In the genomic region with DNA sequence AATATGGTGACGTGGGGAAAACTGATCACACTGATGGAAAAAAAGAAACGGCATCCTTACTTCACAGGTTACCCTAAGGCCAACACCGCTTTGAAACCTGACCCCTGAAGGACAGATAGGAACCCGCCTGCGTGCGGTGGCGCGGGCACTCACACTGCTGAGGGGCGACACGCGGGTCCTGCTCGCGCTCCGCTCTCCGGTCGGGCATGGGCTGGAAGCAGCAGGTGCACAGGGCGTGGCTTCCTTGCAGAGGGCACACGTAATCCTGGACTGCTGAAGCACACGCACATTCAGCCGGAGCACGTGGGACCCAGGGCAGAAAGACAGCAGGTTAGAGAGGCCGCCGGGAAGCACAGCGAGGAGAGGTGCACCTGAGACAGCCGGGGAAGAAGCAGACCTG, we compare ENCODE assay signal across 20 cellular contexts.
"Had no signal": no experiment of that assay in that cellular context is flagged by ENCODE, and none has a peak within 500 bp of the region (broad histone marks: within the 10 kb centered on the region; RNA-seq: fewer than 3 reads in every experiment).

No MANE protein-coding gene starts in this region.

- H3K27ac ChIP-seq: brain microvascular endothelial cell, cardiac muscle cell, SK-N-MC, VCaP had no signal

- H3K27ac Mint-ChIP-seq: activated naive CD4-positive, alpha-beta T cell treated with anti-CD3 and anti-CD28 coated beads for 36 hours; T-cell had no signal

- H3K9me3 Mint-ChIP-seq: activated naive CD4-positive, alpha-beta T cell treated with anti-CD3 and anti-CD28 coated beads for 36 hours; activated naive CD8-positive, alpha-beta T cell treated with anti-CD3 and anti-CD28 coated beads for 36 hours; activated T-cell treated with anti-CD3 and anti-CD28 coated beads, Interleukin-2, amount 50 U/mL, for 4 hours; T-cell had no signal

- H3K4me3 ChIP-seq: cardiac muscle cell, SK-N-MC had no signal

- H3K27me3 ChIP-seq: brain microvascular endothelial cell, cardiac muscle cell had no signal

- H3K4me3 Mint-ChIP-seq: activated naive CD4-positive, alpha-beta T cell treated with anti-CD3 and anti-CD28 coated beads for 36 hours; activated naive CD8-positive, alpha-beta T cell treated with anti-CD3 and anti-CD28 coated beads for 36 hours; activated T-cell treated with anti-CD3 and anti-CD28 coated beads, Interleukin-2, amount 50 U/mL, for 4 hours; T-cell had no signal

- ATAC-seq: activated T-cell treated with anti-CD3 and anti-CD28 coated beads, Interleukin-2, amount 50 U/mL, for 4 hours; T-cell had no signal

- H3K27me3 Mint-ChIP-seq: activated naive CD8-positive, alpha-beta T cell treated with anti-CD3 and anti-CD28 coated beads for 36 hours; T-cell had no signal

- DNase-seq: activated CD4-positive, CD25-positive, alpha-beta regulatory T cell; activated effector memory CD4-positive, alpha-beta T cell treated with anti-CD3 and anti-CD28 coated beads, Interleukin-2, amount 50 U/mL, for 16 hours; activated naive CD4-positive, alpha-beta T cell treated with anti-CD3 and anti-CD28 coated beads for 36 hours; activated naive CD8-positive, alpha-beta T cell treated with anti-CD3 and anti-CD28 coated beads for 36 hours; activated T-cell treated with anti-CD3 and anti-CD28 coated beads, Interleukin-2, amount 50 U/mL, for 4 hours; brain microvascular endothelial cell; KBM-7; NCI-H1048; NCI-H146; NCI-H1930; NCI-H2107; NCI-H2227 treated with DMSO at 0.1 percent for 48 hours; NCI-H446 treated with DMSO at 0.1 percent for 48 hours; NCI-H524 treated with DMSO at 0.1 percent for 48 hours; NCI-H748 treated with DMSO at 0.1 percent for 48 hours; SIG-M5; T-cell had no signal
